Comparison of ENCODE assay signal across 8 cellular contexts in genomic region chr11:86070435-86071056, GRCh38. TPM values are rescaled to one million over a fixed set of nuclear protein-coding genes. Genes with fewer than 3 reads are reported as not detected.
DNase-seq lines count a peak whose midpoint lies in the region; ATAC-seq and TF ChIP-seq lines count a peak whose summit lies in the region.

No MANE protein-coding gene starts in this region.

- H3K4me1 ChIP-seq in MM.1S (ENCODE audit: low read length) (peaks cover 15% of the 10 kb centered on the region), neuron (ENCODE audit: insufficient read depth, low read length) (peaks cover 12% of the 10 kb centered on the region)

- H2AFZ ChIP-seq in MM.1S (ENCODE audit: low read length) (peak overlapping the region; percentile 53), neuron (ENCODE audit: low read depth, low read length) (peak overlapping the region; percentile 49)

- no peaks in the 10 kb centered on the region for H3K9me2 ChIP-seq in MM.1S (replicated peaks; ENCODE audit: insufficient read depth, low read length)

- no peak for DNase-seq in AG04450 (ENCODE audit: low read depth, low spot score)
- no peak for DNase-seq in MM.1S
- no peak for DNase-seq in effector memory CD8-positive, alpha-beta T cell
- DNase-seq in DMS153 treated with DMSO at 0.1 percent for 48 hours (lab: John Stamatoyannopoulos, UW; ENCODE audit: unreplicated experiment) = no peak
- no peak for DNase-seq in GM10266 (ENCODE audit: extremely low spot score)

- no peak for TF ChIP-seq CTCF in AG04450 (IDR thresholded peaks at IDR 0.05; ENCODE audit: low read depth, low read length)
- TF ChIP-seq CTCF in MM.1S (IDR thresholded peaks at IDR 0.05; ENCODE audit: low read length) = no peak
- TF ChIP-seq CTCF in GM10266 (IDR thresholded peaks at IDR 0.05; ENCODE audit: control insufficient read depth, insufficient read depth, low read depth, missing control alignments) = no peak

- CTCF ChIA-PET in AG04450 (lab: Charles Lee) = interaction anchor here (0.9 kb wide), 1 partner anchor 93 kb away, joined by 3 read pairs; no protein-coding TSS in a partner anchor

- H4K20me1 ChIP-seq in MM.1S (ENCODE audit: insufficient read depth, low read length) = peaks cover 20% of the 10 kb centered on the region

- peak overlapping the region; percentile 75 for H3K4me2 ChIP-seq in MM.1S (ENCODE audit: low read depth, low read length)

- no peak overlapping the region for H3K9ac ChIP-seq in MM.1S (ENCODE audit: low read length)

- POLR2A ChIA-PET in AG04450 (lab: Yijun Ruan, JAX) = interaction anchor here (1.1 to 1.8 kb wide), 3 partner anchors 92 to 148 kb away, joined by 3 to 14 read pairs (median 5); no protein-coding TSS in a partner anchor

- H3K27me3 ChIP-seq in AG04450 (ENCODE audit: control insufficient read depth, insufficient read depth, low read length) (no peaks in the 10 kb centered on the region), MM.1S (replicated peaks; ENCODE audit: insufficient read depth, low read length) (no peaks in the 10 kb centered on the region), neuron (ENCODE audit: insufficient read depth, low read length) (no peaks in the 10 kb centered on the region)

- peaks cover 31% of the 10 kb centered on the region for H3K36me3 Mint-ChIP-seq in effector memory CD8-positive, alpha-beta T cell (ENCODE audit: insufficient read depth)

- H3K36me3 ChIP-seq in MM.1S (replicated peaks; ENCODE audit: insufficient read depth, low read length) = no peaks in the 10 kb centered on the region
- H3K36me3 ChIP-seq in neuron (ENCODE audit: insufficient read depth, low read length) = no peaks in the 10 kb centered on the region

- H3K4me1 Mint-ChIP-seq in effector memory CD8-positive, alpha-beta T cell (ENCODE audit: low read depth in 2 of 2) = peaks cover 9 to 24% of the 10 kb centered on the region in 2 donors

- no peak overlapping the region for H3K4me3 ChIP-seq in AG04450 (ENCODE audit: low read depth, low read length)
- H3K4me3 ChIP-seq in MM.1S (ENCODE audit: low read length) = no peak overlapping the region
- H3K4me3 ChIP-seq in neuron (ENCODE audit: low read length) = no peak overlapping the region

- no peaks in the 10 kb centered on the region; the same call in 1 of the 2 replicates for H3K9me3 ChIP-seq in AG04450 (ENCODE audit: control insufficient read depth, insufficient read depth, low read length)
- no peaks in the 10 kb centered on the region for H3K9me3 ChIP-seq in MM.1S (replicated peaks; ENCODE audit: insufficient read depth, low read length)
- H3K9me3 ChIP-seq in neuron (ENCODE audit: low read length) = no peaks in the 10 kb centered on the region

- H3K27me3 Mint-ChIP-seq in effector memory CD8-positive, alpha-beta T cell = no peaks in the 10 kb centered on the region

- H3K79me2 ChIP-seq in MM.1S (ENCODE audit: low read length) = peaks cover 34% of the 10 kb centered on the region

- no peaks in the 10 kb centered on the region for H3K9me3 Mint-ChIP-seq in effector memory CD8-positive, alpha-beta T cell

- peaks cover 20% of the 10 kb centered on the region for H3F3A ChIP-seq in MM.1S (ENCODE audit: insufficient read depth, low read length)

- H3K27ac ChIP-seq in AG04450 (ENCODE audit: low read depth, low read length) (peak overlapping the region; percentile 100), MM.1S (ENCODE audit: low read length) (peak overlapping the region; percentile 91; the same call in 1 of the 2 replicates)

- peak overlapping the region; percentile 15 to 99 for H3K4me3 Mint-ChIP-seq in effector memory CD8-positive, alpha-beta T cell

- no peak for ATAC-seq in effector memory CD8-positive, alpha-beta T cell (replicated peaks)
- ATAC-seq in HG02759 (IDR thresholded peaks at IDR 0.05; ENCODE audit: unreplicated experiment) (no peak), HG02678 (IDR thresholded peaks at IDR 0.05; ENCODE audit: unreplicated experiment) (no peak)

- peak overlapping the region; percentile 98 for H3K27ac Mint-ChIP-seq in effector memory CD8-positive, alpha-beta T cell

RNA-seq across cellular contexts. Expression of gene PICALM, which starts 1.7 kb away (rescaled TPM):
- polyA plus RNA-seq in AG04450 (2011; rRNA removed) = 294 and 303 TPM in 2 replicates
- polyA minus RNA-seq in AG04450 (2011; rRNA and poly(A)+ RNA removed) = 361 and 502 TPM in 2 replicates
